Comparison of ENCODE assay signal across 1 cellular context in the genomic region with DNA sequence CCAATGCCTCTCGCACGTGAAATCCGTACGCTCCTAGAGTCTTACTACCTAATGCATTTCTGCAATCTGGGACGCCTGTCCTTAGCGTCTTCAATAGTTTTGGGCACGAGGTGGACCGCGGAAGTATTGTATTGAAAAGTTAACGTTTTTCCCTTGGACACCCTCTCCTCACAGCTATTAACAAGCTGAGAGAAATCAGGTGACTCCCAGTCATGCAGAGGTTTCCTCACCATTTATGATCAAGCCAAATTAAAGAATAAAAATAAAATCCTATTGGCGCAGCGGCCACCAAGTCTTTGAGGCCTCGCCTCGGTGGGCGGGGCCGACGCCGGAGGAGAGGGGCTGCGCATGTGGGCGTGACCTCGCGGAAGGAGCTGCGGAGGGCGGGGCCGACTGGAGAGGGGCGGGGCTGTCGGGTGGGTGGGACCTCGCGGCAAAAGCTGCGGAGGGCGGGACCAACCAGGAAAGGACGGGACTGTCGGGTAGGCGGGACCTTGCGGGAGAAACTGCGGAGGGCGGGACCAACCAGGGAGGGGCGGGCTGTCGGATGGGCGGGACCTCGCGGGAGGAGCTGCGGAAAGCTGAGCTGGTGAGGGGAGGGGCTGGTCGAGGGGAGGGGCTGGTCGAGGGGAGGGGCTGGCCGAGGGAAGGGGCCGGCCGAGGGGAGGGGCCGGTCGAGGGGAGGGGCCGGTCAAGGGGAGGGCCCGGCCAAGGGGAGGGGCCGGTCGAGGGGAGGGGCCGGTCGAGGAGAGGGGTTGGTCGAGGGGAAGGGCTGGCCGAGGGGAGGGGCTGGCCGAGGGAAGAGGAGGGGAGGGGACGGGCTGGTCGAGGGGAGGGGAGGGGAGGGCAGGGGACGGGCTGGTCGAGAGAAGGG.
TF ChIP-seq lines count a peak whose summit lies in the region.

No MANE protein-coding gene starts in this region.

TF ChIP-seq in HepG2, 621 proteins besides CTCF, POLR2A, EP300 and RAD21 (continued from another document):
- TF ChIP-seq ZNF670 (CRISPR knock-in tag; IDR thresholded peaks at IDR 0.05; ENCODE audit: borderline replicate concordance) (0 out of 2 replicates have a peak, but pooled peaks have one; percentile 43), GATA4 (IDR thresholded peaks at IDR 0.05; ENCODE audit: borderline replicate concordance, low read depth) (0 out of 2 replicates have a peak, but pooled peaks have one; percentile 23), MXD3 (CRISPR knock-in tag; IDR thresholded peaks at IDR 0.05) (no peak), ZFX (CRISPR knock-in tag; IDR thresholded peaks at IDR 0.05; ENCODE audit: low read depth) (peak; percentile 55), ISL2 (CRISPR knock-in tag; IDR thresholded peaks at IDR 0.05) (no peak)
